In the genomic region with DNA sequence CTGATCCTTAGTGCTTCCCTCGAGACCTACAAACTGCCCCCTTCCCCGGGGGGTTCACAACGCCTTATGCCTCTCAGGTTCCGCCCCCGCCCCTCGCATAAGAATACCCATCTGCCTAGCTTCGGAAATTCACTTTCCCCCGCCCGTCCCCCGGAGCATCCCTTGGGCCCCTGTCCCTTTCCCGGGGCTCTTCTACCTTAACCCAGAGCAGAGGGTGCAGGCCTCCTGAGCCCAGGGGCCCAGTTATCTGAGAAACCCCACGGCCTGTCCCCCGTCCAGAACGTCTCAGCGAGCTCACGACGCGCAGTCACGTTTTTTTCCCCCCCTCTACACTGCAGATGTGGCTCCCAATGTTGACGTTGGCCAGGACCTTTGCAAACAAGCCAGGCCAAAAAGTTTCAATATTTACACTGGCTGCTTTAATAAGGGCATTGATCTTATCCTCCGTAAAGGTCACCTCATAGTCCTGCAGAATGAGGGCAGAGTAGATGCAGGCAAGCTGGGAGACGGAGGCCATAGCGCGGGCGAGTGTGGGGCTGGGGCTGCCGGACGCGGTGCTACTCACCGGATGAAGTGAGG, we compare ENCODE assay signal across 8 cellular contexts. TPM values are rescaled to one million over a fixed set of nuclear protein-coding genes. Genes with fewer than 3 reads are reported as not detected.
A peak's percentile ranks its signal among the peaks of the same experiment; 100 is the strongest.
DNase-seq lines count a peak whose midpoint lies in the region; ATAC-seq, FAIRE-seq and TF ChIP-seq lines count a peak whose summit lies in the region.

No MANE protein-coding gene starts in this region.

- peak overlapping the region; percentile 87 for H3K9ac ChIP-seq in endothelial cell of umbilical vein (replicated peaks; ENCODE audit: extremely low read depth, insufficient read depth, low read length)
- H3K9ac ChIP-seq in muscle layer of colon (ENCODE audit: low read length) = peak overlapping the region; percentile 87

- peak overlapping the region; percentile 69 for H2AFZ ChIP-seq in endothelial cell of umbilical vein (ENCODE audit: low read depth, low read length)

- no TSS peak for BruUV-seq in endothelial cell of umbilical vein (replicated peaks; lab: Mats Ljungman, UMichigan)

- H3K4me1 Mint-ChIP-seq in CD4-positive, alpha-beta T cell (ENCODE audit: low read depth) = peaks cover 17% of the 10 kb centered on the region

- peak overlapping the region; percentile 46 for H3K4me2 ChIP-seq in endothelial cell of umbilical vein (ENCODE audit: insufficient read depth, low read length)

- H3K9me3 ChIP-seq in CD4-positive, alpha-beta T cell (ENCODE audit: control insufficient read depth, low read length) = no peaks in the 10 kb centered on the region
- H3K9me3 ChIP-seq in endothelial cell of umbilical vein (replicated peaks; ENCODE audit: control insufficient read depth, insufficient read depth, low read length) (no peaks in the 10 kb centered on the region), muscle layer of colon (ENCODE audit: low read length) (no peaks in the 10 kb centered on the region), upper lobe of left lung (no peaks in the 10 kb centered on the region)

- H3K36me3 ChIP-seq in endothelial cell of umbilical vein (ENCODE audit: control insufficient read depth in 2 of 2, extremely low read depth in 1 of 2, insufficient read depth in 2 of 2, low read length in 2 of 2) = no peaks in the 10 kb centered on the region
- H3K36me3 ChIP-seq in muscle layer of colon (ENCODE audit: insufficient read depth, low read length) = no peaks in the 10 kb centered on the region
- peaks cover 0 to under 1% (median 0%) of the 10 kb centered on the region in 4 donors for H3K36me3 ChIP-seq in upper lobe of left lung

- H3K9me3 Mint-ChIP-seq in CD4-positive, alpha-beta T cell = no peaks in the 10 kb centered on the region

- POLR2A ChIA-PET in CD4-positive, alpha-beta T cell (lab: Charles Lee) = interaction anchor here (0.5 to 1.7 kb wide), 11 partner anchors 24 to 781 kb away, joined by 3 to 9 read pairs (median 4); a partner anchor contains a TSS
- POLR2A ChIA-PET in endothelial cell of umbilical vein (lab: Charles Lee) = interaction anchor here (1.4 to 1.6 kb wide), 2 partner anchors 145 to 146 kb away, joined by 3 to 8 read pairs; no protein-coding TSS in a partner anchor

- CTCF ChIA-PET in CD4-positive, alpha-beta T cell (lab: Charles Lee) = interaction anchor here (0.6 to 1.4 kb wide), 2 partner anchors 172 to 498 kb away, joined by 3 to 6 read pairs; a partner anchor contains a TSS
- CTCF ChIA-PET in endothelial cell of umbilical vein (lab: Charles Lee) = interaction anchor here (1.0 to 2.2 kb wide), 4 partner anchors 68 to 314 kb away, joined by 4 to 15 read pairs (median 4); a partner anchor contains a TSS

- no peaks in the 10 kb centered on the region for H4K20me1 ChIP-seq in endothelial cell of umbilical vein (replicated peaks; ENCODE audit: control insufficient read depth, extremely low read depth, insufficient read depth, low read length)

- H3K4me1 ChIP-seq in endothelial cell of umbilical vein (ENCODE audit: control insufficient read depth, extremely low read depth, insufficient read depth, low read length) (peaks cover 22% of the 10 kb centered on the region), muscle layer of colon (ENCODE audit: insufficient read depth, low read length) (peaks cover 28% of the 10 kb centered on the region), upper lobe of left lung (peaks cover 35 to 45% (median 38%) of the 10 kb centered on the region in 4 donors)

- H3K9me1 ChIP-seq in endothelial cell of umbilical vein (replicated peaks; ENCODE audit: control insufficient read depth, extremely low read depth, insufficient read depth, low read length) = no peaks in the 10 kb centered on the region

- TF ChIP-seq CTCF in CD4-positive, alpha-beta T cell (IDR thresholded peaks at IDR 0.05) = no peak
- no peak for TF ChIP-seq CTCF in endothelial cell of umbilical vein (IDR thresholded peaks at IDR 0.05; ENCODE audit: extremely low read depth in 1 of 2, insufficient read depth in 1 of 2, low read depth in 1 of 2, low read length in 2 of 2)
- TF ChIP-seq CTCF in upper lobe of left lung (IDR thresholded peaks at IDR 0.05) = no peak

- no peak for TF ChIP-seq EP300 in upper lobe of left lung (IDR thresholded peaks at IDR 0.05)

- TF ChIP-seq POLR2A in endothelial cell of umbilical vein (IDR thresholded peaks at IDR 0.05; ENCODE audit: low read depth, low read length) = no peak
- TF ChIP-seq POLR2A in upper lobe of left lung (IDR thresholded peaks at IDR 0.05) = no peak

- H3K4me3 Mint-ChIP-seq in CD4-positive, alpha-beta T cell = no peak overlapping the region

- no peak overlapping the region for H3K27ac Mint-ChIP-seq in CD4-positive, alpha-beta T cell

- no peaks in the 10 kb centered on the region for H3K27me3 ChIP-seq in CD4-positive, alpha-beta T cell (ENCODE audit: control insufficient read depth, insufficient read depth, low read length)
- H3K27me3 ChIP-seq in endothelial cell of umbilical vein (ENCODE audit: control insufficient read depth in 2 of 2, insufficient read depth in 2 of 2, low read length in 2 of 2) (no peaks in the 10 kb centered on the region), muscle layer of colon (ENCODE audit: control insufficient read depth in 1 of 2, insufficient read depth in 2 of 2, low read length in 2 of 2) (no peaks in the 10 kb centered on the region), upper lobe of left lung (no peaks in the 10 kb centered on the region)

- H3K27me3 Mint-ChIP-seq in CD4-positive, alpha-beta T cell = no peaks in the 10 kb centered on the region

- WGBS in upper lobe of left lung, 2 donors = 2 to 3% methylated on average over 24 to 25 of the region's 29 CpGs

- intact Hi-C loops in CD4-positive, alpha-beta T cell (cut with DNase I, micrococcal nuclease) = loop anchor here (1.0 to 5.0 kb wide), 7 partner anchors 41 to 313 kb away; a partner anchor contains a TSS
- intact Hi-C loops in endothelial cell of umbilical vein (cut with micrococcal nuclease) = loop anchor here (1.0 to 2.0 kb wide), 4 partner anchors 42 to 561 kb away; a partner anchor contains a TSS

- no peak for FAIRE-seq in endothelial cell of umbilical vein (lab: Jason Lieb, UNC)

- peak overlapping the region; percentile 98 for H3K27ac ChIP-seq in CD4-positive, alpha-beta T cell (ENCODE audit: low read depth, low read length)
- H3K27ac ChIP-seq in endothelial cell of umbilical vein (ENCODE audit: insufficient read depth, low read depth, low read length) (peak overlapping the region; percentile 55), muscle layer of colon (ENCODE audit: low read depth, low read length) (peak overlapping the region; percentile 92), upper lobe of left lung (peak overlapping the region; percentile 91 to 98 (median 96))

- H3K4me3 ChIP-seq in endothelial cell of umbilical vein (replicated peaks in 1 of 3; ENCODE audit: insufficient read depth in 1 of 3, low read depth in 1 of 3, low read length in 3 of 3) = peak overlapping the region; percentile 47 to 75 (median 73)
- H3K4me3 ChIP-seq in muscle layer of colon (ENCODE audit: low read depth in 1 of 2, low read length in 2 of 2) = peak overlapping the region; percentile 80 to 93
- H3K4me3 ChIP-seq in upper lobe of left lung = peak overlapping the region; percentile 60 to 86 (median 72)

- peaks cover 11% of the 10 kb centered on the region for H3K79me2 ChIP-seq in endothelial cell of umbilical vein (ENCODE audit: control insufficient read depth, insufficient read depth, low read length)

- peaks cover 5% of the 10 kb centered on the region for H3K36me3 Mint-ChIP-seq in CD4-positive, alpha-beta T cell (ENCODE audit: low read depth)

- DNase-seq in CD4-positive, alpha-beta T cell = peak in 2 of 10 experiments; percentile 10 to 33
- DNase-seq in SHP77 (lab: John Stamatoyannopoulos, UW) (peak; percentile 36 to 71), endothelial cell of umbilical vein (ENCODE audit: low read depth, low spot score) (no peak), upper lobe of left lung (peak in 1 of 2 donors; percentile 85), midbrain (lab: John Stamatoyannopoulos, UW) (no peak)

- dilution Hi-C loops in endothelial cell of umbilical vein (cut with MboI; ENCODE audit: extremely low pct_ligation_motif_present, low sequenced_read_pairs) = no loop called here

- ATAC-seq in CD4-positive, alpha-beta T cell (ENCODE audit: poor library complexity) = peak; percentile 4
- ATAC-seq in GM18870 (IDR thresholded peaks at IDR 0.05; ENCODE audit: unreplicated experiment) (peak; percentile 21), HG03135 (IDR thresholded peaks at IDR 0.05; ENCODE audit: unreplicated experiment) (peak; percentile 28), upper lobe of left lung (ENCODE audit: low FRiP score in 2 of 2) (peak; percentile 49 to 66)

RNA-seq across cellular contexts. Expression of a gene that starts 1.4 kb away (rescaled TPM):
- total RNA-seq in CD4-positive, alpha-beta T cell = 10 to 100 TPM; 23.7 TPM
- total RNA-seq in endothelial cell of umbilical vein (52.1 and 57.0 TPM in 2 replicates), upper lobe of left lung (10 to 100 TPM; 52.4 to 95.5 (median 76.5) TPM)
- polyA plus RNA-seq in endothelial cell of umbilical vein = 22.9 and 26.4 TPM in 2 replicates
- 37.3 and 41.5 TPM in 2 replicates for polyA plus RNA-seq in endothelial cell of umbilical vein (2011; cell fraction: cytosol; rRNA removed)
- polyA plus RNA-seq in endothelial cell of umbilical vein (2011; cell fraction: nucleus; rRNA removed) = 32.9 and 36.1 TPM in 2 replicates
- 56.2 and 60.7 TPM in 2 replicates for polyA plus RNA-seq in endothelial cell of umbilical vein (2012)
- 86.6 and 87.9 TPM in 2 replicates for polyA minus RNA-seq in endothelial cell of umbilical vein
- polyA minus RNA-seq in endothelial cell of umbilical vein (2011; cell fraction: cytosol; rRNA and poly(A)+ RNA removed) = 45.5 TPM
- polyA minus RNA-seq in endothelial cell of umbilical vein (2011; cell fraction: nucleus; rRNA and poly(A)+ RNA removed) = 27.8 and 41.9 TPM in 2 replicates

RNA-seq across cellular contexts. Expression of a gene that starts 42.0 kb away (rescaled TPM):
- 1 to 10 TPM; 6.3 to 6.4 TPM for total RNA-seq in CD4-positive, alpha-beta T cell
- total RNA-seq in endothelial cell of umbilical vein (11.5 and 14.8 TPM in 2 replicates), upper lobe of left lung (10 to 100 TPM in 4 of 6 donors, 1 to 10 TPM in 2; 5.8 to 68.1 (median 16.9) TPM)
- 12.9 and 14.3 TPM in 2 replicates for polyA plus RNA-seq in endothelial cell of umbilical vein
- 8.5 and 9.0 TPM in 2 replicates for polyA plus RNA-seq in endothelial cell of umbilical vein (2011; cell fraction: cytosol; rRNA removed)
- polyA plus RNA-seq in endothelial cell of umbilical vein (2011; cell fraction: nucleus; rRNA removed) = 21.7 and 24.4 TPM in 2 replicates
- polyA plus RNA-seq in endothelial cell of umbilical vein (2012) = 7.2 and 9.5 TPM in 2 replicates
- 21.7 and 22.4 TPM in 2 replicates for polyA minus RNA-seq in endothelial cell of umbilical vein
- polyA minus RNA-seq in endothelial cell of umbilical vein (2011; cell fraction: cytosol; rRNA and poly(A)+ RNA removed) = not detected
- polyA minus RNA-seq in endothelial cell of umbilical vein (2011; cell fraction: nucleus; rRNA and poly(A)+ RNA removed) = 17.7 and 25.8 TPM in 2 replicates

RNA-seq across cellular contexts. Expression of a gene that starts 44.5 kb away (rescaled TPM):
- 1 to 10 TPM; 1.2 to 1.3 TPM for total RNA-seq in CD4-positive, alpha-beta T cell
- total RNA-seq in endothelial cell of umbilical vein (25.7 and 29.0 TPM in 2 replicates), upper lobe of left lung (10 to 100 TPM in 3 of 6 donors, 1 to 10 TPM in 3; 4.3 to 15.7 (median 8.0) TPM)
- polyA plus RNA-seq in endothelial cell of umbilical vein = 13.5 and 14.3 TPM in 2 replicates
- 16.9 and 19.3 TPM in 2 replicates for polyA plus RNA-seq in endothelial cell of umbilical vein (2011; cell fraction: cytosol; rRNA removed)
- 21.4 and 25.4 TPM in 2 replicates for polyA plus RNA-seq in endothelial cell of umbilical vein (2011; cell fraction: nucleus; rRNA removed)
- polyA plus RNA-seq in endothelial cell of umbilical vein (2012) = 8.1 and 16.9 TPM in 2 replicates
- 27.9 and 43.0 TPM in 2 replicates for polyA minus RNA-seq in endothelial cell of umbilical vein
- polyA minus RNA-seq in endothelial cell of umbilical vein (2011; cell fraction: cytosol; rRNA and poly(A)+ RNA removed) = 57.5 TPM
- 17.8 and 28.4 TPM in 2 replicates for polyA minus RNA-seq in endothelial cell of umbilical vein (2011; cell fraction: nucleus; rRNA and poly(A)+ RNA removed)

RNA-seq across cellular contexts. Expression of a gene that starts 58.8 kb away (rescaled TPM):
- total RNA-seq in CD4-positive, alpha-beta T cell = 1 to 10 TPM in 1 of 2 experiments, under 1 TPM in 1; 0.47 to 1.0 TPM
- total RNA-seq in endothelial cell of umbilical vein = not detected in 2 replicates
- polyA plus RNA-seq in endothelial cell of umbilical vein = not detected in 2 replicates
- polyA plus RNA-seq in endothelial cell of umbilical vein (2011; cell fraction: cytosol; rRNA removed) = not detected in 2 replicates
- polyA plus RNA-seq in endothelial cell of umbilical vein (2011; cell fraction: nucleus; rRNA removed) = 0.20 TPM in 1 of 2 replicates, not detected in the other
- 1.3 and 1.9 TPM in 2 replicates for polyA plus RNA-seq in endothelial cell of umbilical vein (2012)
- 0.68 TPM in 1 of 2 replicates, not detected in the other for polyA minus RNA-seq in endothelial cell of umbilical vein
- polyA minus RNA-seq in endothelial cell of umbilical vein (2011; cell fraction: cytosol; rRNA and poly(A)+ RNA removed) = not detected
- polyA minus RNA-seq in endothelial cell of umbilical vein (2011; cell fraction: nucleus; rRNA and poly(A)+ RNA removed) = not detected in 2 replicates
- 1 to 10 TPM in 1 of 6 donors, not detected in 5; 8.4 TPM for total RNA-seq in upper lobe of left lung

Comparison
In these comparisons a context has a peak if more than half of its experiments do, and no peak if none do; other contexts are left out.
1. ATAC-seq: peak in every context shown above with its lines; median percentile 58 in upper lobe of left lung; 28 in HG03135; 21 in GM18870; 4 in CD4-positive, alpha-beta T cell.
2. DNase-seq: peak in SHP77 (2 of 2); none in endothelial cell of umbilical vein (single experiment) and midbrain (single experiment).
3. Peak in every context shown above with its lines, with median percentiles within 50 percentile points of each other: H3K27ac ChIP-seq and H3K4me3 ChIP-seq.